ENCODE assay signal across 16 cellular contexts in genomic region chr2:105039559-105039958, GRCh38. TPM values are rescaled to one million over a fixed set of nuclear protein-coding genes. Genes with fewer than 3 reads are reported as not detected.
DNase-seq lines count a peak whose midpoint lies in the region; ATAC-seq, FAIRE-seq and TF ChIP-seq lines count a peak whose summit lies in the region.
"Had no signal": no experiment of that assay in that cellular context is flagged by ENCODE, and none has a peak within 500 bp of the region (broad histone marks: within the 10 kb centered on the region; RNA-seq: fewer than 3 reads in every experiment).

No MANE protein-coding gene starts in this region.

- H3K4me1 ChIP-seq in HCT116 (ENCODE audit: control insufficient read depth in 1 of 2, insufficient read depth in 2 of 2, low read length in 2 of 2): peaks cover 0 to 19% of the 10 kb centered on the region in 2 experiments; a peak in 3 of 4 replicates

- no peak overlapping the region for H3K27ac ChIP-seq in HCT116 (ENCODE audit: low read depth, low read length)
- H3K27ac ChIP-seq: body of pancreas had no signal

- no TSS peak for BruUV-seq in HCT116 (replicated peaks; lab: Mats Ljungman, UMichigan)

- H3K9me2 ChIP-seq in HCT116 (ENCODE audit: insufficient read depth): no peaks in the 10 kb centered on the region

- no peaks in the 10 kb centered on the region for H3K36me3 Mint-ChIP-seq in T-helper 2 cell treated with Interferon-gamma antibody and Interleukin-4, amounts not matched to agents 5 μg/mL and 100 μg/mL, for 36 hours (ENCODE audit: low read depth)
- peaks cover under 1% of the 10 kb centered on the region for H3K36me3 Mint-ChIP-seq in activated T-helper 17 cell treated with anti-CD3 and anti-CD28 coated beads, Interleukin-2, amount 50 U/mL, for 72 hours (ENCODE audit: low read depth)
- no peaks in the 10 kb centered on the region for H3K36me3 Mint-ChIP-seq in natural killer cell

- peak overlapping the region; percentile 24 for H3K4me3 Mint-ChIP-seq in T-helper 2 cell treated with Interferon-gamma antibody and Interleukin-4, amounts not matched to agents 5 μg/mL and 100 μg/mL, for 36 hours
- peak overlapping the region; percentile 93 for H3K4me3 Mint-ChIP-seq in activated T-helper 17 cell treated with anti-CD3 and anti-CD28 coated beads, Interleukin-2, amount 50 U/mL, for 72 hours
- peak overlapping the region; percentile 99 for H3K4me3 Mint-ChIP-seq in natural killer cell

- RAD21 ChIA-PET in HCT116 (lab: Charles Lee; ENCODE audit: low non-redundant PET in 1 of 2, low total read pairs in 2 of 2, uncharacterized antibody in 2 of 2, unreplicated experiment in 2 of 2): no interaction called here

- DNase-seq in T-helper 2 cell treated with Interferon-gamma antibody and Interleukin-4, amounts not matched to agents 5 μg/mL and 100 μg/mL, for 36 hours (ENCODE audit: low spot score): no peak
- DNase-seq in T-helper 2 cell (no peak), HCT116 (ENCODE audit: low read depth, low spot score) (no peak), natural killer cell (no peak), GM19239 (ENCODE audit: insufficient read length, low spot score) (no peak)
- DNase-seq: 8988T; activated CD4-positive, alpha-beta T cell treated with anti-CD3 and anti-CD28 coated beads for 1 hour; activated gamma-delta T cell; body of pancreas; MM.1S; mucosa of descending colon; NCI-H1930; NCI-H524 treated with DMSO at 0.1 percent for 48 hours had no signal

- H4K20me1 ChIP-seq in HCT116 (ENCODE audit: insufficient read depth): no peaks in the 10 kb centered on the region

- H3K4me1 Mint-ChIP-seq in T-helper 2 cell treated with Interferon-gamma antibody and Interleukin-4, amounts not matched to agents 5 μg/mL and 100 μg/mL, for 36 hours (ENCODE audit: low read depth): peaks cover 20% of the 10 kb centered on the region
- peaks cover 19% of the 10 kb centered on the region for H3K4me1 Mint-ChIP-seq in activated T-helper 17 cell treated with anti-CD3 and anti-CD28 coated beads, Interleukin-2, amount 50 U/mL, for 72 hours
- H3K4me1 Mint-ChIP-seq in natural killer cell: peaks cover 38 to 44% of the 10 kb centered on the region in 2 donors

- FAIRE-seq in GM19239 (lab: Jason Lieb, UNC): no peak

- H3K79me2 ChIP-seq in HCT116 (ENCODE audit: insufficient read depth, low read length): peaks cover 53% of the 10 kb centered on the region

- CTCF ChIA-PET in HCT116 (lab: Charles Lee): no interaction called here

- POLR2A ChIA-PET in HCT116 (lab: Charles Lee): no interaction called here

- no peaks in the 10 kb centered on the region for H3K27me3 ChIP-seq in HCT116 (ENCODE audit: insufficient read depth, low read length)
- H3K27me3 ChIP-seq: body of pancreas had no signal

- H3K9me3 ChIP-seq in HCT116 (ENCODE audit: control insufficient read depth in 1 of 2, insufficient read depth in 1 of 2, low read depth in 1 of 2, low read length in 2 of 2): no peaks in the 10 kb centered on the region
- H3K9me3 ChIP-seq: body of pancreas, mucosa of descending colon had no signal

- peak overlapping the region; percentile 86 for H3K4me2 ChIP-seq in HCT116 (ENCODE audit: low read length)

- intact Hi-C loops in HCT116 (cut with micrococcal nuclease) (loop anchor here (5.0 kb wide), 1 partner anchor 198 kb away; no protein-coding TSS in a partner anchor), natural killer cell (cut with micrococcal nuclease) (no loop called here)

- H3K9me3 Mint-ChIP-seq in T-helper 2 cell treated with Interferon-gamma antibody and Interleukin-4, amounts not matched to agents 5 μg/mL and 100 μg/mL, for 36 hours: no peaks in the 10 kb centered on the region
- no peaks in the 10 kb centered on the region for H3K9me3 Mint-ChIP-seq in activated T-helper 17 cell treated with anti-CD3 and anti-CD28 coated beads, Interleukin-2, amount 50 U/mL, for 72 hours
- H3K9me3 Mint-ChIP-seq in natural killer cell: no peaks in the 10 kb centered on the region

- H3K27me3 Mint-ChIP-seq in T-helper 2 cell treated with Interferon-gamma antibody and Interleukin-4, amounts not matched to agents 5 μg/mL and 100 μg/mL, for 36 hours (ENCODE audit: low read depth): no peaks in the 10 kb centered on the region
- no peaks in the 10 kb centered on the region for H3K27me3 Mint-ChIP-seq in activated T-helper 17 cell treated with anti-CD3 and anti-CD28 coated beads, Interleukin-2, amount 50 U/mL, for 72 hours
- no peaks in the 10 kb centered on the region for H3K27me3 Mint-ChIP-seq in natural killer cell (ENCODE audit: low read depth in 2 of 2)

- no peak overlapping the region for H3K4me3 ChIP-seq in HCT116 (replicated peaks in 1 of 2; ENCODE audit: low read depth in 1 of 2, low read length in 2 of 2)
- H3K4me3 ChIP-seq: body of pancreas, mucosa of descending colon had no signal

- TF ChIP-seq CTCF in HCT116 (IDR thresholded peaks at IDR 0.05 in 2 of 3, conservative IDR thresholded peaks at IDR 0.05 in 1 of 3; ENCODE audit: borderline replicate concordance in 1 of 3, insufficient read depth in 1 of 3, low read depth in 2 of 3, low read length in 2 of 3) (no peak), natural killer cell (IDR thresholded peaks at IDR 0.05) (no peak)

- TF ChIP-seq RAD21 in HCT116 (IDR thresholded peaks at IDR 0.05; ENCODE audit: low read depth): no peak

- no peak for ATAC-seq in HCT116
- no peak for ATAC-seq in activated T-helper 17 cell treated with anti-CD3 and anti-CD28 coated beads, Interleukin-2, amount 50 U/mL, for 72 hours (replicated peaks)
- ATAC-seq in natural killer cell: no peak
- ATAC-seq in GM18517 (IDR thresholded peaks at IDR 0.05; ENCODE audit: unreplicated experiment): no peak
- ATAC-seq in GM19351 (IDR thresholded peaks at IDR 0.05; ENCODE audit: unreplicated experiment): no peak
- ATAC-seq: body of pancreas, mucosa of descending colon had no signal

- 0 out of 4 replicates have a peak, but pooled peaks cover 0 to 3% of the 10 kb centered on the region in 2 experiments for H3K36me3 ChIP-seq in HCT116 (ENCODE audit: control insufficient read depth in 1 of 2, insufficient read depth in 2 of 2, low read length in 2 of 2)

- no peak for TF ChIP-seq POLR2A in HCT116 (IDR thresholded peaks at IDR 0.05; ENCODE audit: borderline replicate concordance, extremely low read depth, insufficient read depth, insufficient read length)

- 0 out of 2 replicates have a peak overlapping the region, but pooled peaks have one; percentile 83 for H3K9ac ChIP-seq in HCT116 (ENCODE audit: low read length)

- peak overlapping the region; percentile 1 for H3K27ac Mint-ChIP-seq in T-helper 2 cell treated with Interferon-gamma antibody and Interleukin-4, amounts not matched to agents 5 μg/mL and 100 μg/mL, for 36 hours
- no peak overlapping the region for H3K27ac Mint-ChIP-seq in activated T-helper 17 cell treated with anti-CD3 and anti-CD28 coated beads, Interleukin-2, amount 50 U/mL, for 72 hours
- peak overlapping the region in 1 of 2 donors; percentile 19 for H3K27ac Mint-ChIP-seq in natural killer cell

- H2AFZ ChIP-seq in HCT116 (ENCODE audit: low read depth, low read length, poor library complexity, severe bottlenecking): no peak overlapping the region

TF ChIP-seq in HCT116, 20 proteins besides CTCF, POLR2A, EP300 and RAD21:
- TF ChIP-seq EGR1 (IDR thresholded peaks at IDR 0.05; ENCODE audit: low read depth) (no peak), FOSL1 (IDR thresholded peaks at IDR 0.05; ENCODE audit: low read depth) (no peak), EZH2phosphoT487 (IDR thresholded peaks at IDR 0.05; ENCODE audit: borderline replicate concordance) (no peak), JUND (IDR thresholded peaks at IDR 0.05) (no peak), MAX (IDR thresholded peaks at IDR 0.05) (no peak), SRF (IDR thresholded peaks at IDR 0.05; ENCODE audit: low read depth) (no peak), CBX3 (IDR thresholded peaks at IDR 0.05; ENCODE audit: low read depth) (no peak)

RNA-seq across cellular contexts. Expression of gene MRPS9, which starts 1.7 kb away (rescaled TPM):
- total RNA-seq in HCT116 (2021; ENCODE audit: unreplicated experiment) (49.7 TPM), natural killer cell (10 to 100 TPM; 17.5 to 25.0 (median 19.2) TPM)
- polyA plus RNA-seq in HCT116 (2012): 31.1 and 36.8 TPM in 2 replicates
- total RNA-seq in activated T-helper 17 cell treated with anti-CD3 and anti-CD28 coated beads, Interleukin-2, amount 50 U/mL, for 72 hours: 10 to 100 TPM; 21.4 to 38.4 TPM

Comparison
In these comparisons a context has a peak if more than half of its experiments do, and no peak if none do; other contexts are left out.
1. H3K4me3 Mint-ChIP-seq: peak in every context shown above with its lines; median percentile 99 in natural killer cell; 93 in activated T-helper 17 cell treated with anti-CD3 and anti-CD28 coated beads, Interleukin-2, amount 50 U/mL, for 72 hours; 24 in T-helper 2 cell treated with Interferon-gamma antibody and Interleukin-4, amounts not matched to agents 5 μg/mL and 100 μg/mL, for 36 hours.